Comparison of ENCODE assay signal across 8 cellular contexts in the genomic region with DNA sequence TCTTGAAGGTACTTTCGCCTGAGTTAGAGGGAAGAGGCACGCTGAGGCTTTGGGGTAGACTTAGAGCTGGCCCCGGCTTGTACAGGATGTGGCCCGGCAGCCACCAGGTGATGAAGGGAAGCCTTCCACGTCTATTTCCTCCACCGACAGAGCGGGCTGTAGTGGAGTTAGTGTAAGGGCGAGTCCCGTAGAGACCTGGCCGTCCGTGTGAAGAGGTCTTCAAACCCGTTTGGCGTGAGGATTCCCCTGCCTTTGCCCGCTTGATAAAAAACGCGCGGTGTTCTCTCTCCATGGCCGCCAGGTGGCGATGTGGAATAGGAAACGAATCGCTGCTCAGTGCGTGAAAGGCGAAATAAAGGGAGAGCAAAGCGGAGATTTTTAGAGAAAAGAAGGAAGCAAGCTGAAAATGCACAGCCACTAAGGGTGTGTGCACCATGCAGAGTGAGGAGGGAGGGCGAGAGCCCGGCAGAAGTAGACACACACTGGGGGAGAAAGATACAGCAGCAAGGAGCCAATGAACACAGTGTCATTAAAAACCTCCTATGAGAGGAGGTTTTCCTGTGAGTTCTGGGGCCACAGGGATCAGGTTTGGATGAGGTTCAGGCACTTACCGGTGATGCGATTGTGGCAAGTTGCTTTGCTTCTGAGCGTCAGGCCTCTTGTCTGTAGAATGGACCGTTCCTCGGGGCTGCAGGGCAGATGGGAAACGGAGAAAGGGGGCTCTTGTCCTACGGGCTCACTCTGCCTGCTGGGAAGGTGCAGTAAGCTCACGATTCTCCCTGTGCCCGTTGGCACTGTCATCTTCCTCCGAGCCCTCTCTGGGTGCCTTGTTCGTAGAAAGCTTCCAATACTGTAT. TPM values are rescaled to one million over a fixed set of nuclear protein-coding genes. Genes with fewer than 3 reads are reported as not detected.
DNase-seq lines count a peak whose midpoint lies in the region; ATAC-seq and TF ChIP-seq lines count a peak whose summit lies in the region.

No MANE protein-coding gene starts in this region.

- POLR2A ChIA-PET in activated CD8-positive, alpha-beta T cell treated with anti-CD3 and anti-CD28 coated beads, Interleukin-2, amount 10 ng/mL, durations not matched to agents 7 days and 5 days (lab: Charles Lee) = interaction anchor here (0.7 to 1.3 kb wide), 2 partner anchors 36 to 310 kb away, joined by 3 to 4 read pairs; a partner anchor contains a TSS

- DNase-seq in AG09319 (ENCODE audit: extremely low read depth, low read depth) (no peak), NCI-H774 (lab: John Stamatoyannopoulos, UW) (peak; percentile 47), mesothelial cell of epicardium (ENCODE audit: low spot score in 2 of 2, unreplicated experiment in 2 of 2) (peak; percentile 68 to 91)
- DNase-seq in activated CD8-positive, alpha-beta T cell treated with anti-CD3 and anti-CD28 coated beads, Interleukin-2, amount 10 ng/mL, durations not matched to agents 7 days and 5 days = peak; percentile 77
- peak; percentile 42 to 53 (median 50) for DNase-seq in effector memory CD8-positive, alpha-beta T cell
- peak; percentile 28 to 34 for DNase-seq in stimulated activated CD8-positive, alpha-beta memory T cell treated with anti-CD3 and anti-CD28 coated beads, Interleukin-4, amount 100 ng/mL, for 1 hour (ENCODE audit: low read depth in 2 of 2, low spot score in 1 of 2)

- CTCF ChIA-PET in activated CD8-positive, alpha-beta T cell treated with anti-CD3 and anti-CD28 coated beads, Interleukin-2, amount 10 ng/mL, durations not matched to agents 7 days and 5 days (lab: Charles Lee) = interaction anchor here (0.9 to 6.5 kb wide), 17 partner anchors 9 to 332 kb away, joined by 3 to 155 read pairs (median 4); a partner anchor contains a TSS

- H3K27me3 Mint-ChIP-seq in activated CD8-positive, alpha-beta T cell treated with anti-CD3 and anti-CD28 coated beads, Interleukin-2, amount 10 ng/mL, durations not matched to agents 7 days and 5 days (ENCODE audit: low read depth) = peaks cover 38% of the 10 kb centered on the region
- H3K27me3 Mint-ChIP-seq in effector memory CD8-positive, alpha-beta T cell = peaks cover 68 to 77% of the 10 kb centered on the region in 2 donors
- peaks cover 4% of the 10 kb centered on the region for H3K27me3 Mint-ChIP-seq in mesothelial cell of epicardium (ENCODE audit: low read depth)

- ATAC-seq in GM19023 (IDR thresholded peaks at IDR 0.05; ENCODE audit: unreplicated experiment) (peak; percentile 69), HG03520 (IDR thresholded peaks at IDR 0.05; ENCODE audit: unreplicated experiment) (peak; percentile 59)
- peak; percentile 88 for ATAC-seq in activated CD8-positive, alpha-beta T cell treated with anti-CD3 and anti-CD28 coated beads, Interleukin-2, amount 10 ng/mL, durations not matched to agents 7 days and 5 days
- ATAC-seq in effector memory CD8-positive, alpha-beta T cell (replicated peaks) = peak; percentile 65

- H3K9me3 Mint-ChIP-seq in activated CD8-positive, alpha-beta T cell treated with anti-CD3 and anti-CD28 coated beads, Interleukin-2, amount 10 ng/mL, durations not matched to agents 7 days and 5 days (ENCODE audit: insufficient read depth) = no peaks in the 10 kb centered on the region
- no peaks in the 10 kb centered on the region for H3K9me3 Mint-ChIP-seq in effector memory CD8-positive, alpha-beta T cell
- H3K9me3 Mint-ChIP-seq in mesothelial cell of epicardium = no peaks in the 10 kb centered on the region

- H3K4me1 Mint-ChIP-seq in activated CD8-positive, alpha-beta T cell treated with anti-CD3 and anti-CD28 coated beads, Interleukin-2, amount 10 ng/mL, durations not matched to agents 7 days and 5 days (ENCODE audit: low read depth) = peaks cover 13% of the 10 kb centered on the region
- H3K4me1 Mint-ChIP-seq in effector memory CD8-positive, alpha-beta T cell (ENCODE audit: low read depth in 2 of 2) = peaks cover 11 to 15% of the 10 kb centered on the region in 2 donors
- H3K4me1 Mint-ChIP-seq in mesothelial cell of epicardium = peaks cover 45% of the 10 kb centered on the region

- H3K36me3 Mint-ChIP-seq in activated CD8-positive, alpha-beta T cell treated with anti-CD3 and anti-CD28 coated beads, Interleukin-2, amount 10 ng/mL, durations not matched to agents 7 days and 5 days (ENCODE audit: low read depth) = no peaks in the 10 kb centered on the region
- H3K36me3 Mint-ChIP-seq in effector memory CD8-positive, alpha-beta T cell (ENCODE audit: insufficient read depth) = no peaks in the 10 kb centered on the region
- no peaks in the 10 kb centered on the region for H3K36me3 Mint-ChIP-seq in mesothelial cell of epicardium

- no peak overlapping the region for H3K27ac Mint-ChIP-seq in activated CD8-positive, alpha-beta T cell treated with anti-CD3 and anti-CD28 coated beads, Interleukin-2, amount 10 ng/mL, durations not matched to agents 7 days and 5 days
- H3K27ac Mint-ChIP-seq in effector memory CD8-positive, alpha-beta T cell = peak overlapping the region in 1 of 2 donors; percentile 2
- no peak overlapping the region for H3K27ac Mint-ChIP-seq in mesothelial cell of epicardium

- peak overlapping the region; percentile 31 for H3K4me3 Mint-ChIP-seq in activated CD8-positive, alpha-beta T cell treated with anti-CD3 and anti-CD28 coated beads, Interleukin-2, amount 10 ng/mL, durations not matched to agents 7 days and 5 days
- peak overlapping the region; percentile 62 to 68 for H3K4me3 Mint-ChIP-seq in effector memory CD8-positive, alpha-beta T cell
- peak overlapping the region; percentile 46 for H3K4me3 Mint-ChIP-seq in mesothelial cell of epicardium

- TF ChIP-seq CTCF in AG09319 (IDR thresholded peaks at IDR 0.05; ENCODE audit: low read depth, low read length) (peak; percentile 87), mesothelial cell of epicardium (IDR thresholded peaks at IDR 0.05; ENCODE audit: unreplicated experiment) (peak; percentile 96)

RNA-seq across cellular contexts. Expression of a gene that starts 34.2 kb away (rescaled TPM):
- total RNA-seq in activated CD8-positive, alpha-beta T cell treated with anti-CD3 and anti-CD28 coated beads, Interleukin-2, amount 10 ng/mL, durations not matched to agents 7 days and 5 days = 10 to 100 TPM; 14.8 to 16.6 TPM
- 24.8 to 26.9 TPM (median 26.0 TPM) in 3 replicates for total RNA-seq in mesothelial cell of epicardium

RNA-seq across cellular contexts. Expression of a gene that starts 59.0 kb away (rescaled TPM):
- total RNA-seq in activated CD8-positive, alpha-beta T cell treated with anti-CD3 and anti-CD28 coated beads, Interleukin-2, amount 10 ng/mL, durations not matched to agents 7 days and 5 days = not detected
- total RNA-seq in mesothelial cell of epicardium = 0.27 to 0.76 TPM (median 0.27 TPM) in 3 replicates
